Comparison of ENCODE assay signal across 14 cellular contexts in the genomic region with DNA sequence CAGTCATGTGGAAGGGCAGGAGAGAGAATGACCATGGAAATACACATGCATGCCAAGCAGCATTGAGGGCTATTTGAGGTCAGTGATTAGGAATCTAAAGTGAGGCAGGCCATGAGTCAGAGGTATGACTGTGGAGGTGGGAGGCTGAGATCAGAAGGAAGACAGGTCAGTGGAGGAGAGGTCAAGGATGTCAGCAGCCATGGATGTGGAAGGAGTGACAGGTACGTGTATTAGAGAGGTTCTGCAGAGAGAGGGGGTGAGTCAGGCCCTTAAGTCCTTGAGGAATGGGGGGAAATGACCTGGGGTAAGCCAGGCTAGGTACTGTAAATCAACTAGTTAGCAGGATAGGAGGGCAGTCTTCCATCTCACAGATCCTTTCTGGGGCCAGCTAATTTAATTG.
A peak's percentile ranks its signal among the peaks of the same experiment; 100 is the strongest.
DNase-seq lines count a peak whose midpoint lies in the region; ATAC-seq, FAIRE-seq and TF ChIP-seq lines count a peak whose summit lies in the region.
"Had no signal": no experiment of that assay in that cellular context is flagged by ENCODE, and none has a peak within 500 bp of the region (broad histone marks: within the 10 kb centered on the region; RNA-seq: fewer than 3 reads in every experiment).

No MANE protein-coding gene starts in this region.

- no peaks in the 10 kb centered on the region for H4K20me1 ChIP-seq in endothelial cell of umbilical vein (replicated peaks; ENCODE audit: control insufficient read depth, extremely low read depth, insufficient read depth, low read length)

- DNase-seq in AG20443 (ENCODE audit: low spot score) (peak; percentile 49), LoVo (ENCODE audit: low spot score) (peak; percentile 10), endothelial cell of umbilical vein (ENCODE audit: low read depth, low spot score) (peak; percentile 35), lung microvascular endothelial cell (ENCODE audit: low read depth in 2 of 2) (peak; percentile 11 to 53), NCI-H748 treated with DMSO at 0.1 percent for 48 hours (lab: John Stamatoyannopoulos, UW) (no peak)
- no peak for DNase-seq in effector memory CD8-positive, alpha-beta T cell
- DNase-seq in stimulated activated naive CD4-positive, alpha-beta T cell (lab: John Stamatoyannopoulos, UW): no peak
- DNase-seq: activated CD4-positive, alpha-beta T cell treated with anti-CD3 and anti-CD28 coated beads for 4 hours; KG1; NCI-H2171 treated with DMSO at 0.1 percent for 48 hours; SIG-M5 had no signal

- CTCF ChIA-PET in endothelial cell of umbilical vein (lab: Charles Lee): no interaction called here

- intact Hi-C loops in endothelial cell of umbilical vein (cut with micrococcal nuclease): no loop called here

- dilution Hi-C loops in endothelial cell of umbilical vein (cut with MboI; ENCODE audit: extremely low pct_ligation_motif_present, low sequenced_read_pairs): no loop called here

- H3K36me3 Mint-ChIP-seq in effector memory CD8-positive, alpha-beta T cell (ENCODE audit: insufficient read depth): no peaks in the 10 kb centered on the region

- TF ChIP-seq POLR2A in endothelial cell of umbilical vein (IDR thresholded peaks at IDR 0.05; ENCODE audit: low read depth, low read length): no peak

- peaks cover 4% of the 10 kb centered on the region for H3K4me1 ChIP-seq in endothelial cell of umbilical vein (ENCODE audit: control insufficient read depth, extremely low read depth, insufficient read depth, low read length)
- H3K4me1 ChIP-seq: Caco-2 had no signal

- peak; percentile 60 for FAIRE-seq in endothelial cell of umbilical vein (lab: Jason Lieb, UNC)

- no peak overlapping the region for H3K4me3 Mint-ChIP-seq in effector memory CD8-positive, alpha-beta T cell
- H3K4me3 Mint-ChIP-seq: memory B cell had no signal

- H3K27me3 ChIP-seq in endothelial cell of umbilical vein (ENCODE audit: control insufficient read depth in 2 of 2, insufficient read depth in 2 of 2, low read length in 2 of 2): no peaks in the 10 kb centered on the region

- H3K27me3 Mint-ChIP-seq in effector memory CD8-positive, alpha-beta T cell: no peaks in the 10 kb centered on the region

- no TSS peak for BruUV-seq in endothelial cell of umbilical vein (replicated peaks; lab: Mats Ljungman, UMichigan)

- H3K9me3 ChIP-seq in endothelial cell of umbilical vein (replicated peaks; ENCODE audit: control insufficient read depth, insufficient read depth, low read length): no peaks in the 10 kb centered on the region
- H3K9me3 ChIP-seq: Caco-2 had no signal

- no peak overlapping the region for H3K9ac ChIP-seq in endothelial cell of umbilical vein (replicated peaks; ENCODE audit: extremely low read depth, insufficient read depth, low read length)

- no peak for TF ChIP-seq CTCF in endothelial cell of umbilical vein (IDR thresholded peaks at IDR 0.05; ENCODE audit: extremely low read depth in 1 of 2, insufficient read depth in 1 of 2, low read depth in 1 of 2, low read length in 2 of 2)

- no peaks in the 10 kb centered on the region for H3K9me1 ChIP-seq in endothelial cell of umbilical vein (replicated peaks; ENCODE audit: control insufficient read depth, extremely low read depth, insufficient read depth, low read length)

- no peak overlapping the region for H3K4me3 ChIP-seq in endothelial cell of umbilical vein (replicated peaks in 1 of 3; ENCODE audit: insufficient read depth in 1 of 3, low read depth in 1 of 3, low read length in 3 of 3)

- no peaks in the 10 kb centered on the region for H3K79me2 ChIP-seq in endothelial cell of umbilical vein (ENCODE audit: control insufficient read depth, insufficient read depth, low read length)

- H3K9me3 Mint-ChIP-seq in effector memory CD8-positive, alpha-beta T cell: no peaks in the 10 kb centered on the region

- H3K4me1 Mint-ChIP-seq in effector memory CD8-positive, alpha-beta T cell (ENCODE audit: low read depth in 2 of 2): peaks cover 8 to 19% of the 10 kb centered on the region in 2 donors
- H3K4me1 Mint-ChIP-seq: memory B cell had no signal

- POLR2A ChIA-PET in endothelial cell of umbilical vein (lab: Charles Lee): no interaction called here

- no peak for ATAC-seq in effector memory CD8-positive, alpha-beta T cell (replicated peaks)
- no peak for ATAC-seq in GM19035 (IDR thresholded peaks at IDR 0.05; ENCODE audit: unreplicated experiment)

- no peak overlapping the region for H3K4me2 ChIP-seq in endothelial cell of umbilical vein (ENCODE audit: insufficient read depth, low read length)

- H3K27ac Mint-ChIP-seq in effector memory CD8-positive, alpha-beta T cell: no peak overlapping the region
- H3K27ac Mint-ChIP-seq: memory B cell had no signal

- no peaks in the 10 kb centered on the region for H3K36me3 ChIP-seq in endothelial cell of umbilical vein (ENCODE audit: control insufficient read depth in 2 of 2, extremely low read depth in 1 of 2, insufficient read depth in 2 of 2, low read length in 2 of 2)

- H3K27ac ChIP-seq in endothelial cell of umbilical vein (ENCODE audit: insufficient read depth, low read depth, low read length): no peak overlapping the region

- no peak overlapping the region for H2AFZ ChIP-seq in endothelial cell of umbilical vein (ENCODE audit: low read depth, low read length)

TF ChIP-seq in endothelial cell of umbilical vein, 7 proteins besides CTCF, POLR2A, EP300 and RAD21:
- TF ChIP-seq EZH2 (IDR thresholded peaks at IDR 0.05; ENCODE audit: borderline replicate concordance, low read depth, low read length, severe bottlenecking): no peak
- peak; percentile 55 for TF ChIP-seq FOS (IDR thresholded peaks at IDR 0.05; ENCODE audit: borderline replicate concordance, insufficient read depth, low read length)
- TF ChIP-seq JUN (IDR thresholded peaks at IDR 0.05; ENCODE audit: borderline replicate concordance, insufficient read depth, insufficient read length, low read depth): peak; percentile 19
- TF ChIP-seq GATA2 (IDR thresholded peaks at IDR 0.05; ENCODE audit: insufficient read depth, insufficient read length, low read depth, low read length): peak; percentile 37
- TF ChIP-seq POLR2AphosphoS5 (IDR thresholded peaks at IDR 0.05; ENCODE audit: insufficient read depth, low read depth, low read length): no peak

Comparison
In these comparisons a context has a peak if more than half of its experiments do, and no peak if none do; other contexts are left out.
1. DNase-seq: peak in AG20443 (single experiment), LoVo (single experiment), endothelial cell of umbilical vein (single experiment) and lung microvascular endothelial cell (2 of 2); none in effector memory CD8-positive, alpha-beta T cell (0 of 3), stimulated activated naive CD4-positive, alpha-beta T cell (0 of 6) and NCI-H748 treated with DMSO at 0.1 percent for 48 hours (single experiment).